In the genomic region with DNA sequence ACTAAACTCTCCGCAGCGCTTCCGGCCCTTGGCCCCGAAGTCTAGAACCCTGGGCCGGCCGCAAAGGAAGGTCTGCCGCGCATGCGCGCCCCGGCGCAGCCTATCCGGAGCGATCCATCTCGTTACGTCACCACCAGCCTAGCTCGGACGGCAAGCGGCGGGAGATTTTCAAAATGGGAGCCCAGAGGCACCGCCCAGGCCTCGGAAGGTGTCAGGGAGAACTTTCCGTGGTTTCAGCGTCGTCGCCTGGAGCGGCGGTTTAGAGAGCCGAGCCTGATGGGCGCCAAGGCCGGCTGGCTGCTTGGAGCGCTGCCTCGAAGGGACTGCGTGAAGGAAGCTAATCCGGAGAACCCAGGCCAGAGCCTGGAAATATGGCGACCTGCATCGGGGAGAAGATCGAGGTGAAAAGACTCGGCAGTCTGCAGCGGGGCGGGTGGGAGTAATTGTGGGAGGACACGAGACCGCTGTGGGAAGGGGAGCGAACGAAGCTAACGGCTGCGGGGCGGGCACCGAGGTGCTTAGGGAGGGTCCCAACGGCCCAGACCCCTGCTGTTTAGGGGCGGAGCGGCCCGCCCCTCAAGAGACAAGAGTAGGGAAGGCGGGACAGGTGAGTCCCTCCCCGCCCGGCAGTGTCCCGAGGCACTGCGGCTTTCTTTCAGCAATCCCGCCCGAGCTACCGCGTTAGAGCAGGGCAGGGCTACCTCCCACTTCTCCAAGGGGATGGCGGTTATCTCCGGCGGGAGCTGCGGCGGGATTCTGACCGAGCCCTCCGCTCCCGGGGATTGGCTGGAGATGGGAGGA, we compare ENCODE assay signal across 8 cellular contexts. TPM values are rescaled to one million over a fixed set of nuclear protein-coding genes. Genes with fewer than 3 reads are reported as not detected.
DNase-seq lines count a peak whose midpoint lies in the region; ATAC-seq and TF ChIP-seq lines count a peak whose summit lies in the region.

TSS of gene PLK4 (plus strand) at position 130 of the 801 bp plus-strand sequence. CDS start at position 372, 242 bp downstream.

- no peak for TF ChIP-seq CTCF in colonic mucosa (IDR thresholded peaks at IDR 0.05)

- ATAC-seq in GM19328 (IDR thresholded peaks at IDR 0.05; ENCODE audit: unreplicated experiment) = peak; percentile 90
- ATAC-seq in HG03469 (IDR thresholded peaks at IDR 0.05; ENCODE audit: unreplicated experiment) = peak; percentile 93

- peak within 1 kb of the TSS; percentile 84 to 98 (median 93) for H3K4me2 ChIP-seq in BLaER1 treated with 17β-estradiol and CSF1 and Interleukin-3, amounts not matched to agents 10 nM and 100 nM

- peaks cover 5 to 42% (median 33%) of the 10 kb centered on the region in 11 experiments; a peak in 19 of 22 replicates for H3K36me3 ChIP-seq in BLaER1 treated with 17β-estradiol and CSF1 and Interleukin-3, amounts not matched to agents 10 nM and 100 nM
- H3K36me3 ChIP-seq in colonic mucosa = no peaks in the 10 kb centered on the region

- H3K4me3 ChIP-seq in BLaER1 treated with 17β-estradiol and CSF1 and Interleukin-3, amounts not matched to agents 10 nM and 100 nM = peak within 1 kb of the TSS; percentile 73 to 93 (median 84)
- peak within 1 kb of the TSS; percentile 94 for H3K4me3 ChIP-seq in colonic mucosa

- intact Hi-C loops in colonic mucosa (cut with DNase I) = loop anchor here (10.0 kb wide), 1 partner anchor 84 kb away; the partner anchor contains the start of genes ABHD18 and MFSD8

- peak within 1 kb of the TSS; percentile 47 to 97 (median 88); a peak in 21 of 22 replicates for H3K27ac ChIP-seq in BLaER1 treated with 17β-estradiol and CSF1 and Interleukin-3, amounts not matched to agents 10 nM and 100 nM
- peak within 1 kb of the TSS; percentile 81 for H3K27ac ChIP-seq in colonic mucosa

- peak within 1 kb of the TSS; percentile 74 to 96 (median 90) for H3K9ac ChIP-seq in BLaER1 treated with 17β-estradiol and CSF1 and Interleukin-3, amounts not matched to agents 10 nM and 100 nM
- peak within 1 kb of the TSS; percentile 64 to 74 for H3K9ac ChIP-seq in colonic mucosa (ENCODE audit: low read depth in 2 of 2, low read length in 2 of 2)

- DNase-seq in NCI-H526 (lab: John Stamatoyannopoulos, UW) (peak; percentile 89 to 98), colonic mucosa (peak; percentile 97), kidney glomerular epithelial cell (lab: John Stamatoyannopoulos, UW) (peak; percentile 97)
- peak; percentile 91 to 92 for DNase-seq in activated CD4-positive, alpha-beta T cell treated with anti-CD3 and anti-CD28 coated beads for 4 hours
- DNase-seq in stimulated activated CD4-positive, alpha-beta T cell treated with anti-CD3 and anti-CD28 coated beads, Interleukin-15, amount 100 ng/mL, for 48 hours (ENCODE audit: low read depth in 2 of 2) = peak; percentile 91 to 95

- peaks cover 0 to 5% (median 0%) of the 10 kb centered on the region in 11 experiments; a peak in 1 of 22 replicates for H4K20me1 ChIP-seq in BLaER1 treated with 17β-estradiol and CSF1 and Interleukin-3, amounts not matched to agents 10 nM and 100 nM

- H3K27me3 ChIP-seq in BLaER1 treated with 17β-estradiol and CSF1 and Interleukin-3, amounts not matched to agents 10 nM and 100 nM = no peaks in the 10 kb centered on the region
- no peaks in the 10 kb centered on the region for H3K27me3 ChIP-seq in colonic mucosa

- H3K4me1 ChIP-seq in BLaER1 treated with 17β-estradiol and CSF1 and Interleukin-3, amounts not matched to agents 10 nM and 100 nM = peaks cover 9 to 24% (median 21%) of the 10 kb centered on the region in 10 experiments
- no peaks in the 10 kb centered on the region for H3K4me1 ChIP-seq in colonic mucosa

- no peaks in the 10 kb centered on the region for H3K9me3 ChIP-seq in BLaER1 treated with 17β-estradiol and CSF1 and Interleukin-3, amounts not matched to agents 10 nM and 100 nM (replicated peaks in 1 of 11)
- H3K9me3 ChIP-seq in colonic mucosa = no peaks in the 10 kb centered on the region

RNA-seq across cellular contexts. Expression of gene PLK4, which starts in this region (rescaled TPM):
- 10 to 100 TPM in 1 of 2 donors, 1 to 10 TPM in 1; 8.8 to 22.6 TPM for total RNA-seq in colonic mucosa

Comparison
In these comparisons a context has a peak if more than half of its experiments do, and no peak if none do; other contexts are left out.
1. Peak in every context shown above with its lines: DNase-seq, ATAC-seq, H3K4me3 ChIP-seq and H3K27ac ChIP-seq.